ENCODE assay signal across 9 cellular contexts in genomic region chr6:113644861-113645575, GRCh38.
DNase-seq lines count a peak whose midpoint lies in the region; ATAC-seq and TF ChIP-seq lines count a peak whose summit lies in the region.
"Had no signal": no experiment of that assay in that cellular context is flagged by ENCODE, and none has a peak within 500 bp of the region (broad histone marks: within the 10 kb centered on the region; RNA-seq: fewer than 3 reads in every experiment).

No MANE protein-coding gene starts in this region.

- peak overlapping the region; percentile 43 for H3K9ac ChIP-seq in PC-3 (ENCODE audit: low read length)

- WGBS in spleen, 5 donors = 79 to 87% (median 85%) methylated on average over 13 of the region's 13 CpGs
- WGBS in aorta, 2 donors = 88 to 93% methylated on average over 13 of the region's 13 CpGs

- no peaks in the 10 kb centered on the region for H3K9me2 ChIP-seq in PC-3 (replicated peaks; ENCODE audit: low read length)

- peaks cover 71% of the 10 kb centered on the region for H3K4me1 Mint-ChIP-seq in stimulated activated memory B cell treated with anti-CD40 and anti-IgM and Interleukin-4, amounts not matched to agents 10 μg/mL and 1 μg/mL and 100 μg/mL, for 72 hours

- H4K20me1 ChIP-seq in PC-3 (ENCODE audit: low read length) = no peaks in the 10 kb centered on the region

- H3K36me3 Mint-ChIP-seq in stimulated activated memory B cell treated with anti-CD40 and anti-IgM and Interleukin-4, amounts not matched to agents 10 μg/mL and 1 μg/mL and 100 μg/mL, for 72 hours = no peaks in the 10 kb centered on the region

- CTCF ChIA-PET in PC-3 (lab: Charles Lee) = no interaction called here

- BruUV-seq in PC-3 (replicated peaks; lab: Mats Ljungman, UMichigan) = no TSS peak

- intact Hi-C loops in PC-3 (cut with micrococcal nuclease) = loop anchor here (5.0 kb wide), 1 partner anchor 47 kb away; no protein-coding TSS in a partner anchor
- intact Hi-C loops in spleen (cut with DNase I; ENCODE audit: low total_unique reads) = no loop called here
- intact Hi-C loops in aorta (cut with DNase I) = no loop called here

- H3K4me3 Mint-ChIP-seq in stimulated activated memory B cell treated with anti-CD40 and anti-IgM and Interleukin-4, amounts not matched to agents 10 μg/mL and 1 μg/mL and 100 μg/mL, for 72 hours = no peak overlapping the region

- no peaks in the 10 kb centered on the region for H3K36me3 ChIP-seq in PC-3 (ENCODE audit: low read depth, low read length)
- no peaks in the 10 kb centered on the region for H3K36me3 ChIP-seq in spleen
- no peaks in the 10 kb centered on the region for H3K36me3 ChIP-seq in aorta (ENCODE audit: control insufficient read depth in 1 of 2, insufficient read depth in 2 of 2, low read length in 1 of 2)

- TF ChIP-seq POLR2A in spleen (IDR thresholded peaks at IDR 0.05) = no peak

- H3K9me3 Mint-ChIP-seq in stimulated activated memory B cell treated with anti-CD40 and anti-IgM and Interleukin-4, amounts not matched to agents 10 μg/mL and 1 μg/mL and 100 μg/mL, for 72 hours = no peaks in the 10 kb centered on the region

- peak overlapping the region; percentile 75 for H3K27ac Mint-ChIP-seq in stimulated activated memory B cell treated with anti-CD40 and anti-IgM and Interleukin-4, amounts not matched to agents 10 μg/mL and 1 μg/mL and 100 μg/mL, for 72 hours

- no peaks in the 10 kb centered on the region for H3K27me3 Mint-ChIP-seq in stimulated activated memory B cell treated with anti-CD40 and anti-IgM and Interleukin-4, amounts not matched to agents 10 μg/mL and 1 μg/mL and 100 μg/mL, for 72 hours

- no peak for TF ChIP-seq CTCF in PC-3 (conservative IDR thresholded peaks at IDR 0.05; ENCODE audit: low read depth, low read length)
- TF ChIP-seq CTCF in spleen (IDR thresholded peaks at IDR 0.05 in 8 of 11, conservative IDR thresholded peaks at IDR 0.05 in 3 of 11) = no peak

- H3K27me3 ChIP-seq in PC-3 (ENCODE audit: low read length) (no peaks in the 10 kb centered on the region), spleen (replicated peaks in 1 of 7) (no peaks in the 10 kb centered on the region), aorta (ENCODE audit: control insufficient read depth in 1 of 2, insufficient read depth in 2 of 2, low read length in 1 of 2) (no peaks in the 10 kb centered on the region)

- DNase-seq in PC-3 (peak; percentile 78), fibroblast of gingiva (ENCODE audit: low read depth) (peak; percentile 84), spleen (no peak), aorta (no peak), iPS-NIHi7 (ENCODE audit: extremely low spot score) (no peak), DMS114 treated with DMSO at 0.1 percent for 48 hours (lab: John Stamatoyannopoulos, UW; ENCODE audit: unreplicated experiment) (no peak)
- DNase-seq: activated effector memory CD4-positive, alpha-beta T cell treated with anti-CD3 and anti-CD28 coated beads, Interleukin-2, amount 50 U/mL, for 16 hours had no signal

- no peaks in the 10 kb centered on the region for H3F3A ChIP-seq in PC-3 (ENCODE audit: low read length, unreplicated experiment)

- H3K27ac ChIP-seq in PC-3 (ENCODE audit: low read length) (peak overlapping the region; percentile 81), spleen (peak overlapping the region in 4 of 8 donors; percentile 30 to 70 (median 53)), aorta (ENCODE audit: low read depth in 1 of 2, low read length in 2 of 2) (no peak overlapping the region)

- H3K4me2 ChIP-seq in PC-3 (ENCODE audit: low read length) = peak overlapping the region; percentile 50

- H3K4me3 ChIP-seq in PC-3 (ENCODE audit: low read length) (no peak overlapping the region), spleen (no peak overlapping the region), aorta (ENCODE audit: low read length in 2 of 2) (no peak overlapping the region)

- H3K79me2 ChIP-seq in PC-3 (ENCODE audit: low read length) = no peaks in the 10 kb centered on the region

- ATAC-seq in GM18868 (IDR thresholded peaks at IDR 0.05; ENCODE audit: unreplicated experiment) (peak; percentile 21), PC-3 (peak; percentile 35), aorta (ENCODE audit: low FRiP score) (no peak)
- ATAC-seq in stimulated activated memory B cell treated with anti-CD40 and anti-IgM and Interleukin-4, amounts not matched to agents 10 μg/mL and 1 μg/mL and 100 μg/mL, for 72 hours = no peak

- peaks cover 35% of the 10 kb centered on the region for H3K4me1 ChIP-seq in PC-3 (ENCODE audit: insufficient read depth, low read length)
- H3K4me1 ChIP-seq in spleen = peaks cover 0 to 38% (median 13%) of the 10 kb centered on the region in 6 donors
- peaks cover 0 to 5% of the 10 kb centered on the region in 2 donors for H3K4me1 ChIP-seq in aorta (ENCODE audit: control insufficient read depth in 1 of 2, insufficient read depth in 2 of 2, low read length in 2 of 2)

- no peaks in the 10 kb centered on the region for H3K9me3 ChIP-seq in PC-3 (ENCODE audit: low read length)
- no peaks in the 10 kb centered on the region for H3K9me3 ChIP-seq in spleen
- no peaks in the 10 kb centered on the region for H3K9me3 ChIP-seq in aorta (ENCODE audit: control insufficient read depth, low read length)

- peak overlapping the region; percentile 30 for H2AFZ ChIP-seq in PC-3 (ENCODE audit: low read length)

- POLR2A ChIA-PET in PC-3 (lab: Charles Lee; ENCODE audit: unreplicated experiment) = no interaction called here

Comparison
In these comparisons a context has a peak if more than half of its experiments do, and no peak if none do; other contexts are left out.
1. ATAC-seq: peak in GM18868 (single experiment) and PC-3 (single experiment); none in stimulated activated memory B cell treated with anti-CD40 and anti-IgM and Interleukin-4, amounts not matched to agents 10 μg/mL and 1 μg/mL and 100 μg/mL, for 72 hours (single experiment) and aorta (single experiment).
2. DNase-seq: peak in PC-3 (single experiment) and fibroblast of gingiva (single experiment); none in spleen (single experiment), aorta (0 of 2), iPS-NIHi7 (single experiment) and DMS114 treated with DMSO at 0.1 percent for 48 hours (single experiment).